ENCODE assay signal across 14 cellular contexts in genomic region chr3:4355401-4356224, GRCh38. TPM values are rescaled to one million over a fixed set of nuclear protein-coding genes. Genes with fewer than 3 reads are reported as not detected.
DNase-seq lines count a peak whose midpoint lies in the region; ATAC-seq and TF ChIP-seq lines count a peak whose summit lies in the region.
"Had no signal": no experiment of that assay in that cellular context is flagged by ENCODE, and none has a peak within 500 bp of the region (broad histone marks: within the 10 kb centered on the region; RNA-seq: fewer than 3 reads in every experiment).

No MANE protein-coding gene starts in this region.

- H3K27me3 Mint-ChIP-seq in naive thymus-derived CD4-positive, alpha-beta T cell, result no peaks in the 10 kb centered on the region
- H3K27me3 Mint-ChIP-seq: activated CD4-positive, alpha-beta T cell treated with anti-CD3 and anti-CD28 coated beads, Interleukin-2, amount 10 ng/mL, durations not matched to agents 7 days and 5 days had no signal

- H3K9me3 Mint-ChIP-seq in naive thymus-derived CD4-positive, alpha-beta T cell, result no peaks in the 10 kb centered on the region
- H3K9me3 Mint-ChIP-seq: activated CD4-positive, alpha-beta T cell treated with anti-CD3 and anti-CD28 coated beads, Interleukin-2, amount 10 ng/mL, durations not matched to agents 7 days and 5 days had no signal

- dilution Hi-C loops in mammary epithelial cell (cut with HindIII; ENCODE audit: low sequenced_read_pairs), result no loop called here

- H2AFZ ChIP-seq in mammary epithelial cell (ENCODE audit: low read depth, low read length), result no peak overlapping the region

- H3K9me3 ChIP-seq in breast epithelium (no peaks in the 10 kb centered on the region), mammary epithelial cell (replicated peaks; ENCODE audit: insufficient read depth, low read length) (no peaks in the 10 kb centered on the region), duodenal mucosa (ENCODE audit: control insufficient read depth in 1 of 2, low read length in 2 of 2) (no peaks in the 10 kb centered on the region), liver (ENCODE audit: control insufficient read depth in 4 of 4, low read length in 3 of 4) (no peaks in the 10 kb centered on the region), tibial nerve (no peaks in the 10 kb centered on the region)
- no peaks in the 10 kb centered on the region for H3K9me3 ChIP-seq in naive thymus-derived CD4-positive, alpha-beta T cell (ENCODE audit: control insufficient read depth in 2 of 3, low read length in 3 of 3)

- H3K4me1 Mint-ChIP-seq in naive thymus-derived CD4-positive, alpha-beta T cell, result peaks cover 4 to 23% (median 16%) of the 10 kb centered on the region in 7 donors

- no peak overlapping the region for H3K4me2 ChIP-seq in mammary epithelial cell (ENCODE audit: insufficient read depth, low read depth, low read length)
- H3K4me2 ChIP-seq: smooth muscle cell had no signal

- peaks cover 0 to 10% (median 5%) of the 10 kb centered on the region in 5 donors for H3K36me3 Mint-ChIP-seq in naive thymus-derived CD4-positive, alpha-beta T cell

- in situ Hi-C loops in mammary epithelial cell (cut with MboI; ENCODE audit: low sequenced_read_pairs in 2 of 2), result no loop called here

- H3K4me1 ChIP-seq in breast epithelium (no peaks in the 10 kb centered on the region), mammary epithelial cell (ENCODE audit: insufficient read depth, low read length) (no peaks in the 10 kb centered on the region), duodenal mucosa (ENCODE audit: control insufficient read depth in 1 of 2, insufficient read depth in 2 of 2, low read length in 2 of 2) (peaks cover 13 to 19% of the 10 kb centered on the region in 2 donors), liver (ENCODE audit: control insufficient read depth in 4 of 4, insufficient read depth in 4 of 4, low read length in 3 of 4) (peaks cover 2 to 29% (median 16%) of the 10 kb centered on the region in 4 donors), tibial nerve (peaks cover 0 to 22% (median 11%) of the 10 kb centered on the region in 4 donors)
- H3K4me1 ChIP-seq in naive thymus-derived CD4-positive, alpha-beta T cell (ENCODE audit: control insufficient read depth in 2 of 2, insufficient read depth in 2 of 2, low read length in 2 of 2), result peaks cover 0 to 5% of the 10 kb centered on the region in 2 donors
- H3K4me1 ChIP-seq: foreskin keratinocyte had no signal

- H3K9ac ChIP-seq in mammary epithelial cell (ENCODE audit: insufficient read depth, low read length), result no peak overlapping the region
- no peak overlapping the region for H3K9ac ChIP-seq in duodenal mucosa (ENCODE audit: low read depth in 1 of 2, low read length in 2 of 2)
- peak overlapping the region in 1 of 2 donors; percentile 68 for H3K9ac ChIP-seq in liver (ENCODE audit: low read depth in 1 of 2, low read length in 2 of 2)

- TF ChIP-seq POLR2A in breast epithelium (IDR thresholded peaks at IDR 0.05) (no peak), tibial nerve (IDR thresholded peaks at IDR 0.05) (no peak)

- no peak for DNase-seq in breast epithelium (ENCODE audit: low spot score in 2 of 2)
- no peak for DNase-seq in mammary epithelial cell
- DNase-seq in tibial nerve (ENCODE audit: low spot score in 2 of 2), result peak; percentile 26 to 56
- no peak for DNase-seq in naive thymus-derived CD4-positive, alpha-beta T cell
- no peak for DNase-seq in CD1c-positive myeloid dendritic cell (ENCODE audit: extremely low spot score)
- DNase-seq in NCI-H187 (lab: John Stamatoyannopoulos, UW), result no peak
- DNase-seq: activated CD4-positive, alpha-beta T cell treated with anti-CD3 and anti-CD28 coated beads, Interleukin-2, amount 10 ng/mL, durations not matched to agents 7 days and 5 days; activated gamma-delta T cell treated with Interleukin-2 at 50 U/mL for 16 hours; foreskin keratinocyte; NCI-H1092 treated with DMSO at 0.1 percent for 48 hours; NCI-H748 treated with DMSO at 0.1 percent for 48 hours had no signal

- H3K27ac Mint-ChIP-seq in naive thymus-derived CD4-positive, alpha-beta T cell, result peak overlapping the region in 1 of 9 donors; percentile 36
- H3K27ac Mint-ChIP-seq: activated CD4-positive, alpha-beta T cell treated with anti-CD3 and anti-CD28 coated beads, Interleukin-2, amount 10 ng/mL, durations not matched to agents 7 days and 5 days had no signal

- H3K36me3 ChIP-seq in breast epithelium, result no peaks in the 10 kb centered on the region
- no peaks in the 10 kb centered on the region for H3K36me3 ChIP-seq in mammary epithelial cell (ENCODE audit: insufficient read depth, low read length)
- no peaks in the 10 kb centered on the region for H3K36me3 ChIP-seq in duodenal mucosa (ENCODE audit: control insufficient read depth in 1 of 2, insufficient read depth in 2 of 2, low read length in 2 of 2)
- H3K36me3 ChIP-seq in liver (ENCODE audit: control insufficient read depth in 4 of 4, insufficient read depth in 3 of 4, low read depth in 1 of 4, low read length in 3 of 4), result no peaks in the 10 kb centered on the region
- H3K36me3 ChIP-seq in tibial nerve, result no peaks in the 10 kb centered on the region
- no peaks in the 10 kb centered on the region for H3K36me3 ChIP-seq in naive thymus-derived CD4-positive, alpha-beta T cell (ENCODE audit: control insufficient read depth in 2 of 3, insufficient read depth in 3 of 3, low read length in 3 of 3)

- no peak for TF ChIP-seq EP300 in tibial nerve (IDR thresholded peaks at IDR 0.05)

- peak overlapping the region; percentile 7 to 28 for H3K27ac ChIP-seq in breast epithelium
- H3K27ac ChIP-seq in mammary epithelial cell (ENCODE audit: insufficient read depth, low read depth, low read length), result no peak overlapping the region
- no peak overlapping the region for H3K27ac ChIP-seq in duodenal mucosa (ENCODE audit: low read depth, low read length)
- H3K27ac ChIP-seq in liver (ENCODE audit: low read depth in 1 of 2, low read length in 2 of 2), result peak overlapping the region; percentile 48 to 57
- peak overlapping the region in 3 of 4 donors; percentile 15 to 58 (median 46) for H3K27ac ChIP-seq in tibial nerve
- H3K27ac ChIP-seq in naive thymus-derived CD4-positive, alpha-beta T cell (ENCODE audit: low read depth, low read length), result no peak overlapping the region
- H3K27ac ChIP-seq: foreskin keratinocyte had no signal

- no TSS peak for BruUV-seq in mammary epithelial cell (replicated peaks; lab: Mats Ljungman, UMichigan)

- POLR2A ChIA-PET in naive thymus-derived CD4-positive, alpha-beta T cell (lab: Charles Lee), result no interaction called here

- ATAC-seq in naive thymus-derived CD4-positive, alpha-beta T cell, result no peak
- ATAC-seq: foreskin keratinocyte had no signal

- H3K27me3 ChIP-seq in breast epithelium (no peaks in the 10 kb centered on the region), mammary epithelial cell (ENCODE audit: insufficient read depth, low read length) (no peaks in the 10 kb centered on the region), duodenal mucosa (ENCODE audit: control insufficient read depth in 1 of 2, insufficient read depth in 2 of 2, low read length in 2 of 2) (no peaks in the 10 kb centered on the region), liver (ENCODE audit: control insufficient read depth in 4 of 4, insufficient read depth in 4 of 4, low read length in 3 of 4) (no peaks in the 10 kb centered on the region), tibial nerve (no peaks in the 10 kb centered on the region)
- H3K27me3 ChIP-seq in naive thymus-derived CD4-positive, alpha-beta T cell (ENCODE audit: control insufficient read depth in 2 of 2, insufficient read depth in 2 of 2, low read length in 2 of 2), result no peaks in the 10 kb centered on the region
- H3K27me3 ChIP-seq: foreskin keratinocyte had no signal

- H3K4me3 ChIP-seq in breast epithelium (no peak overlapping the region), mammary epithelial cell (replicated peaks in 1 of 3; ENCODE audit: insufficient read depth in 1 of 3, low read depth in 2 of 3, low read length in 3 of 3) (no peak overlapping the region), duodenal mucosa (ENCODE audit: low read depth in 1 of 2, low read length in 2 of 2) (peak overlapping the region; percentile 32 to 44), liver (ENCODE audit: low read depth in 1 of 3, low read length in 3 of 3) (no peak overlapping the region), tibial nerve (peak overlapping the region in 1 of 4 donors; percentile 0)
- H3K4me3 ChIP-seq in naive thymus-derived CD4-positive, alpha-beta T cell (ENCODE audit: low read length), result no peak overlapping the region
- H3K4me3 ChIP-seq: smooth muscle cell had no signal

- H3K79me2 ChIP-seq in mammary epithelial cell (ENCODE audit: insufficient read depth, low read length), result no peaks in the 10 kb centered on the region

- intact Hi-C loops in breast epithelium (cut with DNase I; ENCODE audit: low total_unique reads), result loop anchor here (5.0 kb wide), 1 partner anchor 267 kb away; no protein-coding TSS in a partner anchor
- intact Hi-C loops in mammary epithelial cell (cut with micrococcal nuclease), result loop anchor here (10.0 kb wide), 1 partner anchor 109 kb away; the partner anchor contains the start of gene SUMF1
- intact Hi-C loops in naive thymus-derived CD4-positive, alpha-beta T cell (cut with micrococcal nuclease), result no loop called here

- CTCF ChIA-PET in mammary epithelial cell (lab: Charles Lee; ENCODE audit: low non-redundant PET), result no interaction called here
- CTCF ChIA-PET in naive thymus-derived CD4-positive, alpha-beta T cell (lab: Charles Lee), result no interaction called here

- no peak for TF ChIP-seq RAD21 in liver (IDR thresholded peaks at IDR 0.05)

- no peaks in the 10 kb centered on the region for H4K20me1 ChIP-seq in mammary epithelial cell (ENCODE audit: insufficient read depth, low read length)

- 54% methylated on average over 6 of the region's 6 CpGs for WGBS in mammary epithelial cell (ENCODE audit: low coverage, missing lambda C conversion rate)
- 30% methylated on average over 6 of the region's 6 CpGs for whole genome bisulfite sequencing in liver
- 27 to 30% methylated on average over 6 of the region's 6 CpGs for WGBS in tibial nerve, 2 donors

- H3K4me3 Mint-ChIP-seq in naive thymus-derived CD4-positive, alpha-beta T cell, result no peak overlapping the region
- H3K4me3 Mint-ChIP-seq: activated CD4-positive, alpha-beta T cell treated with anti-CD3 and anti-CD28 coated beads, Interleukin-2, amount 10 ng/mL, durations not matched to agents 7 days and 5 days had no signal

- TF ChIP-seq CTCF in breast epithelium (IDR thresholded peaks at IDR 0.05) (no peak), mammary epithelial cell (conservative IDR thresholded peaks at IDR 0.05 in 1 of 2, IDR thresholded peaks at IDR 0.05 in 1 of 2; ENCODE audit: extremely low read depth in 1 of 2, insufficient read depth in 1 of 2, low read depth in 1 of 2, low read length in 2 of 2) (no peak), liver (IDR thresholded peaks at IDR 0.05; ENCODE audit: low read depth, low read length, missing input control) (no peak), tibial nerve (IDR thresholded peaks at IDR 0.05) (no peak)

RNA-seq across cellular contexts. Expression of gene SETMAR, which starts 52.4 kb away (rescaled TPM):
- 10 to 100 TPM; 35.1 to 58.7 (median 46.7) TPM for total RNA-seq in breast epithelium
- total RNA-seq in mammary epithelial cell, result 10 to 100 TPM in 1 of 2 donors, 1 to 10 TPM in 1; 9.9 to 20.8 TPM
- polyA plus RNA-seq in mammary epithelial cell, result 11.1 TPM
- 8.0 TPM for polyA minus RNA-seq in mammary epithelial cell
- 1 to 10 TPM; 7.1 to 9.7 TPM for total RNA-seq in liver
- 1 to 10 TPM; 4.5 TPM for polyA plus RNA-seq in liver
- 10 to 100 TPM; 14.6 to 35.4 (median 22.2) TPM for total RNA-seq in tibial nerve
- 10 to 100 TPM in 4 of 5 experiments, 1 to 10 TPM in 1; 6.4 to 13.7 (median 12.5) TPM for total RNA-seq in naive thymus-derived CD4-positive, alpha-beta T cell
- polyA plus RNA-seq in naive thymus-derived CD4-positive, alpha-beta T cell, result 10 to 100 TPM; 19.9 to 24.1 TPM

Comparison
In these comparisons a context has a peak if more than half of its experiments do, and no peak if none do; other contexts are left out.
1. H3K27ac ChIP-seq: peak in breast epithelium (2 of 2), liver (2 of 2) and tibial nerve (3 of 4); none in mammary epithelial cell (single experiment), duodenal mucosa (single experiment) and naive thymus-derived CD4-positive, alpha-beta T cell (single experiment).
2. DNase-seq: peak in tibial nerve (2 of 2); none in breast epithelium (0 of 2), mammary epithelial cell (single experiment), naive thymus-derived CD4-positive, alpha-beta T cell (0 of 9), CD1c-positive myeloid dendritic cell (single experiment) and NCI-H187 (0 of 2).
3. H3K4me3 ChIP-seq: peak in duodenal mucosa (2 of 2); none in breast epithelium (0 of 3), mammary epithelial cell (0 of 3), liver (0 of 3) and naive thymus-derived CD4-positive, alpha-beta T cell (single experiment).
4. intact Hi-C loops: an anchor here in breast epithelium (5.0 kb wide) and mammary epithelial cell (10.0 kb wide); none called in naive thymus-derived CD4-positive, alpha-beta T cell.